Comparison of ENCODE assay signal across 31 cellular contexts in the genomic region with DNA sequence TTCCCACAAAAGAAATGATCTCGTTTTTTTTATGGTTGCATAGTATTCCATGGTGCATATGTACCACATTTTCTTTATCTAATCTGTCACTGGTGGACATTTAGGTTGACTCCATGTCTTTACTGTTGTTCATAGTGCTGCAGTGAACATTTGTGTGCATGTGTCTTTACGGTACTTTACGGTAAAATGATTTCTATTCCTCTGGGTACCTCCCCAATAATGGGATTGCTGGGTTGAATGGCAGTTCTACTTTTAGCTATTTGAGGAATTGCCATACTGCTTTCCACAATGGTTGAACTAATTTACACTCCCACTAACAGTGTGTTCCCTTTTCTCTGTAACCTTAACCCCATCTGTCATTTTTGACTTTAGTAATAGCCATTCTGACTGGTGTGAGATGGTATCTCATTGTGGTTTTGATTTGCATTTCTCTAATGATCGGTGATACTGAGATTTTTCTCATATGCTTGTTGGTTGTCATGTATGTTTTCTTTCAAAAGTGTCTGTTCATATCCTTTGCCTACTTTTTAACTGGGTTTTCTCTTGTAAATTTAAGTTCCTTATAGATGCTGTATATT. TPM values are rescaled to one million over a fixed set of nuclear protein-coding genes. Genes with fewer than 3 reads are reported as not detected.
DNase-seq lines count a peak whose midpoint lies in the region; ATAC-seq, FAIRE-seq and TF ChIP-seq lines count a peak whose summit lies in the region.
"Had no signal": no experiment of that assay in that cellular context is flagged by ENCODE, and none has a peak within 500 bp of the region (broad histone marks: within the 10 kb centered on the region; RNA-seq: fewer than 3 reads in every experiment).

No MANE protein-coding gene starts in this region.

- peaks cover 2% of the 10 kb centered on the region in 2 donors for H3K36me3 Mint-ChIP-seq in activated T-cell treated with anti-CD3 and anti-CD28 coated beads, Interleukin-2, amount 50 U/mL, for 72 hours (ENCODE audit: insufficient read depth in 2 of 2)
- peaks cover 7 to 23% of the 10 kb centered on the region in 2 donors for H3K36me3 Mint-ChIP-seq in stimulated activated naive B cell treated with anti-CD40 and anti-IgM and Interleukin-4, amounts not matched to agents 10 μg/mL and 1 μg/mL and 100 μg/mL, for 72 hours
- H3K36me3 Mint-ChIP-seq: CD8-positive, alpha-beta T cell had no signal

- H3K27ac ChIP-seq in VCaP (peak overlapping the region; percentile 20; the same call in 1 of the 2 replicates), right atrium auricular region (no peak overlapping the region)
- H3K27ac ChIP-seq: neural progenitor cell, parathyroid adenoma, RWPE1, SJSA1, thoracic aorta had no signal

- peaks cover 85% of the 10 kb centered on the region for H3K4me1 Mint-ChIP-seq in activated T-cell treated with anti-CD3 and anti-CD28 coated beads, Interleukin-2, amount 50 U/mL, for 72 hours (ENCODE audit: low read depth)
- H3K4me1 Mint-ChIP-seq in stimulated activated naive B cell treated with anti-CD40 and anti-IgM and Interleukin-4, amounts not matched to agents 10 μg/mL and 1 μg/mL and 100 μg/mL, for 72 hours: peaks cover 34 to 69% of the 10 kb centered on the region in 2 donors
- H3K4me1 Mint-ChIP-seq: neural progenitor cell had no signal

- peaks cover 2% of the 10 kb centered on the region in 2 donors for H3K9me3 Mint-ChIP-seq in activated T-cell treated with anti-CD3 and anti-CD28 coated beads, Interleukin-2, amount 50 U/mL, for 72 hours
- H3K9me3 Mint-ChIP-seq in stimulated activated naive B cell treated with anti-CD40 and anti-IgM and Interleukin-4, amounts not matched to agents 10 μg/mL and 1 μg/mL and 100 μg/mL, for 72 hours: peaks cover 2 to 9% of the 10 kb centered on the region in 2 donors
- H3K9me3 Mint-ChIP-seq: CD8-positive, alpha-beta T cell had no signal

- no peaks in the 10 kb centered on the region for H3K27me3 ChIP-seq in right atrium auricular region
- H3K27me3 ChIP-seq: neural progenitor cell, SJSA1, uterus had no signal

- no peak overlapping the region for H3K27ac Mint-ChIP-seq in activated T-cell treated with anti-CD3 and anti-CD28 coated beads, Interleukin-2, amount 50 U/mL, for 72 hours
- no peak overlapping the region for H3K27ac Mint-ChIP-seq in stimulated activated naive B cell treated with anti-CD40 and anti-IgM and Interleukin-4, amounts not matched to agents 10 μg/mL and 1 μg/mL and 100 μg/mL, for 72 hours
- H3K27ac Mint-ChIP-seq: CD8-positive, alpha-beta T cell; dendritic cell treated with granulocyte-macrophage colony-stimulating factor and Interleukin-4, amounts not matched to agents 40 ng/mL and 50 ng/mL, for 4 days; neural progenitor cell; stimulated activated naive CD8-positive, alpha-beta T cell treated with anti-CD3 and anti-CD28 coated beads, Interleukin-15, Interleukin-2, amounts not matched to agents 100 ng/mL and 50 ng/mL, for 24 hours had no signal

- no peaks in the 10 kb centered on the region for H3K9me3 ChIP-seq in right atrium auricular region
- H3K9me3 ChIP-seq: SJSA1, thoracic aorta, uterus had no signal

- H3K4me3 ChIP-seq in right atrium auricular region: no peak overlapping the region
- H3K4me3 ChIP-seq: neural progenitor cell, SJSA1, thoracic aorta, uterus had no signal

- ATAC-seq in activated T-cell treated with anti-CD3 and anti-CD28 coated beads, Interleukin-2, amount 50 U/mL, for 72 hours (replicated peaks in 1 of 2): peak; percentile 62 to 70
- peak; percentile 73 to 74 for ATAC-seq in stimulated activated naive B cell treated with anti-CD40 and anti-IgM and Interleukin-4, amounts not matched to agents 10 μg/mL and 1 μg/mL and 100 μg/mL, for 72 hours (replicated peaks)
- no peak for ATAC-seq in HG03442 (IDR thresholded peaks at IDR 0.05; ENCODE audit: unreplicated experiment)
- ATAC-seq: CD8-positive, alpha-beta T cell; esophagus mucosa; HCT116; left ventricle myocardium superior had no signal

- TF ChIP-seq CTCF in VCaP (conservative IDR thresholded peaks at IDR 0.05): no peak
- TF ChIP-seq CTCF in right atrium auricular region (IDR thresholded peaks at IDR 0.05): no peak

- no peaks in the 10 kb centered on the region for H3K36me3 ChIP-seq in right atrium auricular region
- H3K36me3 ChIP-seq: neural progenitor cell, thoracic aorta, uterus had no signal

- FAIRE-seq in H54 (lab: Jason Lieb, UNC): peak; percentile 57
- FAIRE-seq: small intestine had no signal

- peak overlapping the region in 1 of 2 donors; percentile 18 for H3K4me3 Mint-ChIP-seq in activated T-cell treated with anti-CD3 and anti-CD28 coated beads, Interleukin-2, amount 50 U/mL, for 72 hours
- H3K4me3 Mint-ChIP-seq in stimulated activated naive B cell treated with anti-CD40 and anti-IgM and Interleukin-4, amounts not matched to agents 10 μg/mL and 1 μg/mL and 100 μg/mL, for 72 hours: no peak overlapping the region
- H3K4me3 Mint-ChIP-seq: CD8-positive, alpha-beta T cell; dendritic cell treated with granulocyte-macrophage colony-stimulating factor and Interleukin-4, amounts not matched to agents 40 ng/mL and 50 ng/mL, for 4 days; neural progenitor cell; stimulated activated naive CD8-positive, alpha-beta T cell treated with anti-CD3 and anti-CD28 coated beads, Interleukin-15, Interleukin-2, amounts not matched to agents 100 ng/mL and 50 ng/mL, for 24 hours had no signal

- no peaks in the 10 kb centered on the region for H3K27me3 Mint-ChIP-seq in activated T-cell treated with anti-CD3 and anti-CD28 coated beads, Interleukin-2, amount 50 U/mL, for 72 hours (ENCODE audit: low read depth)
- H3K27me3 Mint-ChIP-seq in stimulated activated naive B cell treated with anti-CD40 and anti-IgM and Interleukin-4, amounts not matched to agents 10 μg/mL and 1 μg/mL and 100 μg/mL, for 72 hours: no peaks in the 10 kb centered on the region
- H3K27me3 Mint-ChIP-seq: dendritic cell treated with granulocyte-macrophage colony-stimulating factor and Interleukin-4, amounts not matched to agents 40 ng/mL and 50 ng/mL, for 4 days; stimulated activated naive CD8-positive, alpha-beta T cell treated with anti-CD3 and anti-CD28 coated beads, Interleukin-15, Interleukin-2, amounts not matched to agents 100 ng/mL and 50 ng/mL, for 24 hours had no signal

- TF ChIP-seq POLR2A in H54 (IDR thresholded peaks at IDR 0.05; ENCODE audit: low read depth, low read length): no peak

- H3K4me1 ChIP-seq in right atrium auricular region: peaks cover 0 to 49% of the 10 kb centered on the region in 2 donors

- no peak for DNase-seq in activated T-cell treated with anti-CD3 and anti-CD28 coated beads, Interleukin-2, amount 50 U/mL, for 72 hours
- DNase-seq in activated T-cell treated with anti-CD3 and anti-CD28 coated beads for 4 hours: no peak
- no peak for DNase-seq in H54 (ENCODE audit: insufficient read length, low spot score)
- no peak for DNase-seq in stimulated activated naive B cell treated with anti-CD40 and anti-IgM and Interleukin-4, amounts not matched to agents 10 μg/mL and 1 μg/mL and 100 μg/mL, for 72 hours
- no peak for DNase-seq in right atrium auricular region (ENCODE audit: low spot score)
- no peak for DNase-seq in hepatic stellate cell (ENCODE audit: low spot score)
- DNase-seq: AML-193; CD8-positive, alpha-beta T cell; central memory CD4-positive, alpha-beta T cell; DMS53; IMR-90; islet precursor cell; left ventricle myocardium superior; mesendoderm; NCI-H1105; NCI-H187 treated with DMSO at 0.1 percent for 48 hours; NCI-H524 treated with DMSO at 0.1 percent for 48 hours; OCI-M1; small intestine; uterus had no signal

RNA-seq across cellular contexts. Expression of gene MKLN1, which starts 37.2 kb away (rescaled TPM):
- 10 to 100 TPM; 44.9 to 49.6 TPM for total RNA-seq in activated T-cell treated with anti-CD3 and anti-CD28 coated beads, Interleukin-2, amount 50 U/mL, for 72 hours
- total RNA-seq in right atrium auricular region: 10 to 100 TPM; 27.4 to 28.5 TPM
